8 cellular contexts compared by ENCODE assay signal in genomic region chr4:100421356-100421978, GRCh38.
DNase-seq lines count a peak whose midpoint lies in the region; ATAC-seq, FAIRE-seq and TF ChIP-seq lines count a peak whose summit lies in the region.

No MANE protein-coding gene starts in this region.

- intact Hi-C loops in Caco-2 (cut with micrococcal nuclease; ENCODE audit: unreplicated experiment) (loop anchor here (1.0 to 2.0 kb wide), 3 partner anchors 321 to 1309 kb away; no protein-coding TSS in a partner anchor), sigmoid colon (cut with DNase I) (no loop called here)

- H3K9me3 ChIP-seq in Caco-2 (no peaks in the 10 kb centered on the region), adipocyte (ENCODE audit: control insufficient read depth, low read length) (no peaks in the 10 kb centered on the region), keratinocyte (ENCODE audit: control insufficient read depth, low read depth, low read length) (no peaks in the 10 kb centered on the region), sigmoid colon (no peaks in the 10 kb centered on the region)

- no peaks in the 10 kb centered on the region for H3K4me1 Mint-ChIP-seq in Caco-2 (ENCODE audit: low read depth, unreplicated experiment)

- H3K4me3 ChIP-seq in Caco-2 (ENCODE audit: low read depth, low read length) (no peak overlapping the region), adipocyte (ENCODE audit: low read length) (peak overlapping the region; percentile 83), keratinocyte (ENCODE audit: control insufficient read depth in 2 of 3, extremely low read depth in 1 of 3, insufficient read depth in 2 of 3, low read depth in 1 of 3, low read length in 3 of 3) (no peak overlapping the region), sigmoid colon (no peak overlapping the region)

- H3K4me2 ChIP-seq in keratinocyte (ENCODE audit: control insufficient read depth, extremely low read depth, insufficient read depth, low read depth, low read length) = peak overlapping the region; percentile 67

- H3K36me3 ChIP-seq in Caco-2 (ENCODE audit: control insufficient read depth, insufficient read depth, low read length) (no peaks in the 10 kb centered on the region), adipocyte (ENCODE audit: control insufficient read depth, insufficient read depth, low read length, severe bottlenecking) (no peaks in the 10 kb centered on the region), keratinocyte (ENCODE audit: control insufficient read depth in 2 of 2, extremely low read depth in 1 of 2, insufficient read depth in 2 of 2, low read length in 2 of 2) (no peaks in the 10 kb centered on the region), sigmoid colon (no peaks in the 10 kb centered on the region)

- no peaks in the 10 kb centered on the region for H4K20me1 ChIP-seq in keratinocyte (ENCODE audit: control insufficient read depth, extremely low read depth, insufficient read depth, low read length)

- BruUV-seq in Caco-2 (replicated peaks; lab: Mats Ljungman, UMichigan) = no TSS peak

- no peaks in the 10 kb centered on the region for H3K79me2 ChIP-seq in keratinocyte (ENCODE audit: control insufficient read depth, insufficient read depth, low read length)

- no peaks in the 10 kb centered on the region for H3K9me1 ChIP-seq in keratinocyte (ENCODE audit: control insufficient read depth, extremely low read depth, insufficient read depth, low read length)

- dilution Hi-C loops in keratinocyte (cut with MboI; ENCODE audit: extremely low pct_ligation_motif_present, low sequenced_read_pairs) = no loop called here

- FAIRE-seq in keratinocyte (lab: Jason Lieb, UNC) = peak; percentile 26

- no peak for DNase-seq in Caco-2
- DNase-seq in Kasumi-1 (lab: John Stamatoyannopoulos, UW) = peak; percentile 58 to 73
- peak; percentile 80 for DNase-seq in adipocyte (ENCODE audit: low read depth)
- no peak for DNase-seq in keratinocyte (ENCODE audit: low read depth, low spot score)
- DNase-seq in sigmoid colon = no peak
- no peak for DNase-seq in activated naive CD4-positive, alpha-beta T cell (lab: John Stamatoyannopoulos, UW)

- H2AFZ ChIP-seq in keratinocyte (ENCODE audit: control insufficient read depth, low read length) = peak overlapping the region; percentile 47

- WGBS in sigmoid colon, 2 donors = 45 to 46% methylated on average over 3 of the region's 3 CpGs

- no peak overlapping the region for H3K4me3 Mint-ChIP-seq in Caco-2 (ENCODE audit: unreplicated experiment)

- no peaks in the 10 kb centered on the region for H3K9me3 Mint-ChIP-seq in Caco-2 (ENCODE audit: unreplicated experiment)

- CTCF ChIA-PET in Caco-2 (lab: Charles Lee) = no interaction called here

- H3K4me1 ChIP-seq in Caco-2 (no peaks in the 10 kb centered on the region), adipocyte (ENCODE audit: control insufficient read depth, insufficient read depth, low read length) (peaks cover 23% of the 10 kb centered on the region), keratinocyte (ENCODE audit: control insufficient read depth, extremely low read depth, insufficient read depth, low read length) (peaks cover 12% of the 10 kb centered on the region), sigmoid colon (no peaks in the 10 kb centered on the region)

- TF ChIP-seq EP300 in sigmoid colon (IDR thresholded peaks at IDR 0.05) = no peak

- POLR2A ChIA-PET in Caco-2 (lab: Charles Lee) = no interaction called here

- H3K36me3 Mint-ChIP-seq in Caco-2 (ENCODE audit: insufficient read depth, unreplicated experiment) = no peaks in the 10 kb centered on the region

- H3K9ac ChIP-seq in adipocyte (ENCODE audit: low read length) = peak overlapping the region; percentile 91
- no peak overlapping the region for H3K9ac ChIP-seq in keratinocyte (ENCODE audit: control insufficient read depth, extremely low read depth, insufficient read depth, low read length)

- no peaks in the 10 kb centered on the region for H3K27me3 ChIP-seq in Caco-2 (replicated peaks; ENCODE audit: control insufficient read depth, insufficient read depth, low read length)
- H3K27me3 ChIP-seq in adipocyte (replicated peaks; ENCODE audit: control insufficient read depth, insufficient read depth, low read length) = no peaks in the 10 kb centered on the region
- H3K27me3 ChIP-seq in keratinocyte (ENCODE audit: control insufficient read depth, extremely low read depth, insufficient read depth, low read length) = no peaks in the 10 kb centered on the region
- no peaks in the 10 kb centered on the region for H3K27me3 ChIP-seq in sigmoid colon

- TF ChIP-seq CTCF in Caco-2 (IDR thresholded peaks at IDR 0.05; ENCODE audit: insufficient read depth in 1 of 2, low read depth in 1 of 2, low read length in 1 of 2, severe bottlenecking in 1 of 2, unreplicated experiment in 1 of 2) (peak; percentile 29 to 49), keratinocyte (optimal IDR thresholded peaks at IDR 0.05 in 1 of 3, IDR thresholded peaks at IDR 0.05 in 1 of 3, conservative IDR thresholded peaks at IDR 0.05 in 1 of 3; ENCODE audit: extremely low read depth in 1 of 3, insufficient read depth in 2 of 3, low read length in 3 of 3) (peak; percentile 17 to 59 (median 55)), sigmoid colon (IDR thresholded peaks at IDR 0.05) (peak in 2 of 4 experiments; percentile 21 to 37)

- peaks cover 2% of the 10 kb centered on the region for H3K27me3 Mint-ChIP-seq in Caco-2 (ENCODE audit: insufficient read depth, unreplicated experiment)

- no peak for ATAC-seq in HG03460 (IDR thresholded peaks at IDR 0.05; ENCODE audit: unreplicated experiment)
- no peak for ATAC-seq in HG03097 (IDR thresholded peaks at IDR 0.05; ENCODE audit: low FRiP score, unreplicated experiment)

- H3K27ac ChIP-seq in keratinocyte (ENCODE audit: control insufficient read depth, insufficient read depth, low read length) (peak overlapping the region; percentile 22), sigmoid colon (no peak overlapping the region)

- no peak overlapping the region for H3K27ac Mint-ChIP-seq in Caco-2 (ENCODE audit: unreplicated experiment)

- no peak for TF ChIP-seq POLR2A in sigmoid colon (IDR thresholded peaks at IDR 0.05)

Comparison
In these comparisons a context has a peak if more than half of its experiments do, and no peak if none do; other contexts are left out.
1. DNase-seq: peak in Kasumi-1 (2 of 2) and adipocyte (single experiment); none in Caco-2 (0 of 2), keratinocyte (single experiment), sigmoid colon (single experiment) and activated naive CD4-positive, alpha-beta T cell (0 of 4).